1 cellular context compared by ENCODE assay signal in the genomic region with DNA sequence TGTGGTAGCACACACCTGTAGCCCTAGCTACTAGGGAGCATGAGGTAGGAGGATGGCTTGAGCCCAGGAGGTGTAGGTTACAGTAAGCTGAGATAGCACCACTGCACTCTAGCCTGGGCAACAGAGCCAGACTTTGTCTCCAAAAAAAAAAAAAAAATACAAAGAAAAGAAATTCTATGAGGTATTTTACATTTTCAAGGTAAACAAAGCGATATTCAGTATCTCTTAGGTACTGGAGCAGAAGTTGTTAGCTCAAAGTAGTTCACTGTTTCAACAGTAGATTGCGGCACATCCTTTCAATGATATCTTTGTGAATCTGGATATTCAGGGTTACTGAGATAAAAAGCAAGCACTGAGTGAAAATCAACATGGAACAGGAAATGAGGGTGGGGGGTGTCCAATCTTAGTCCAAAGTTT.
A peak's percentile ranks its signal among the peaks of the same experiment; 100 is the strongest.
TF ChIP-seq lines count a peak whose summit lies in the region.

No MANE protein-coding gene starts in this region.

TF ChIP-seq in HepG2, 621 proteins besides CTCF, POLR2A, EP300 and RAD21 (continued from another document):
- TF ChIP-seq, protein P1, sequence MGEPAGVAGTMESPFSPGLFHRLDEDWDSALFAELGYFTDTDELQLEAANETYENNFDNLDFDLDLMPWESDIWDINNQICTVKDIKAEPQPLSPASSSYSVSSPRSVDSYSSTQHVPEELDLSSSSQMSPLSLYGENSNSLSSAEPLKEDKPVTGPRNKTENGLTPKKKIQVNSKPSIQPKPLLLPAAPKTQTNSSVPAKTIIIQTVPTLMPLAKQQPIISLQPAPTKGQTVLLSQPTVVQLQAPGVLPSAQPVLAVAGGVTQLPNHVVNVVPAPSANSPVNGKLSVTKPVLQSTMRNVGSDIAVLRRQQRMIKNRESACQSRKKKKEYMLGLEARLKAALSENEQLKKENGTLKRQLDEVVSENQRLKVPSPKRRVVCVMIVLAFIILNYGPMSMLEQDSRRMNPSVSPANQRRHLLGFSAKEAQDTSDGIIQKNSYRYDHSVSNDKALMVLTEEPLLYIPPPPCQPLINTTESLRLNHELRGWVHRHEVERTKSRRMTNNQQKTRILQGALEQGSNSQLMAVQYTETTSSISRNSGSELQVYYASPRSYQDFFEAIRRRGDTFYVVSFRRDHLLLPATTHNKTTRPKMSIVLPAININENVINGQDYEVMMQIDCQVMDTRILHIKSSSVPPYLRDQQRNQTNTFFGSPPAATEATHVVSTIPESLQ (CRISPR knock-in tag; conservative IDR thresholded peaks at IDR 0.05) = no peak
- TF ChIP-seq NCOR1 (IDR thresholded peaks at IDR 0.05; ENCODE audit: borderline replicate concordance, low read length) = peak; percentile 89
- no peak for TF ChIP-seq CC2D1A (CRISPR knock-in tag; IDR thresholded peaks at IDR 0.05)
- TF ChIP-seq, protein P2, sequence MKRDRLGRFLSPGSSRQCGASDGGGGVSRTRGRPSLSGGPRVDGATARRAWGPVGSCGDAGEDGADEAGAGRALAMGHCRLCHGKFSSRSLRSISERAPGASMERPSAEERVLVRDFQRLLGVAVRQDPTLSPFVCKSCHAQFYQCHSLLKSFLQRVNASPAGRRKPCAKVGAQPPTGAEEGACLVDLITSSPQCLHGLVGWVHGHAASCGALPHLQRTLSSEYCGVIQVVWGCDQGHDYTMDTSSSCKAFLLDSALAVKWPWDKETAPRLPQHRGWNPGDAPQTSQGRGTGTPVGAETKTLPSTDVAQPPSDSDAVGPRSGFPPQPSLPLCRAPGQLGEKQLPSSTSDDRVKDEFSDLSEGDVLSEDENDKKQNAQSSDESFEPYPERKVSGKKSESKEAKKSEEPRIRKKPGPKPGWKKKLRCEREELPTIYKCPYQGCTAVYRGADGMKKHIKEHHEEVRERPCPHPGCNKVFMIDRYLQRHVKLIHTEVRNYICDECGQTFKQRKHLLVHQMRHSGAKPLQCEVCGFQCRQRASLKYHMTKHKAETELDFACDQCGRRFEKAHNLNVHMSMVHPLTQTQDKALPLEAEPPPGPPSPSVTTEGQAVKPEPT (CRISPR knock-in tag; IDR thresholded peaks at IDR 0.05; ENCODE audit: low read depth) = no peak
- TF ChIP-seq, protein P3, sequence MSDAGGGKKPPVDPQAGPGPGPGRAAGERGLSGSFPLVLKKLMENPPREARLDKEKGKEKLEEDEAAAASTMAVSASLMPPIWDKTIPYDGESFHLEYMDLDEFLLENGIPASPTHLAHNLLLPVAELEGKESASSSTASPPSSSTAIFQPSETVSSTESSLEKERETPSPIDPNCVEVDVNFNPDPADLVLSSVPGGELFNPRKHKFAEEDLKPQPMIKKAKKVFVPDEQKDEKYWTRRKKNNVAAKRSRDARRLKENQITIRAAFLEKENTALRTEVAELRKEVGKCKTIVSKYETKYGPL (CRISPR knock-in tag; IDR thresholded peaks at IDR 0.05) = no peak
- TF ChIP-seq DR1 (CRISPR knock-in tag; IDR thresholded peaks at IDR 0.05) = no peak
- TF ChIP-seq, protein P4, sequence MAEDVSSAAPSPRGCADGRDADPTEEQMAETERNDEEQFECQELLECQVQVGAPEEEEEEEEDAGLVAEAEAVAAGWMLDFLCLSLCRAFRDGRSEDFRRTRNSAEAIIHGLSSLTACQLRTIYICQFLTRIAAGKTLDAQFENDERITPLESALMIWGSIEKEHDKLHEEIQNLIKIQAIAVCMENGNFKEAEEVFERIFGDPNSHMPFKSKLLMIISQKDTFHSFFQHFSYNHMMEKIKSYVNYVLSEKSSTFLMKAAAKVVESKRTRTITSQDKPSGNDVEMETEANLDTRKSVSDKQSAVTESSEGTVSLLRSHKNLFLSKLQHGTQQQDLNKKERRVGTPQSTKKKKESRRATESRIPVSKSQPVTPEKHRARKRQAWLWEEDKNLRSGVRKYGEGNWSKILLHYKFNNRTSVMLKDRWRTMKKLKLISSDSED (CRISPR knock-in tag; IDR thresholded peaks at IDR 0.05) = no peak
